ENCODE assay signal across 31 cellular contexts in genomic region chr7:149850007-149850594, GRCh38. TPM values are rescaled to one million over a fixed set of nuclear protein-coding genes. Genes with fewer than 3 reads are reported as not detected.
A peak's percentile ranks its signal among the peaks of the same experiment; 100 is the strongest.
DNase-seq lines count a peak whose midpoint lies in the region; ATAC-seq, FAIRE-seq and TF ChIP-seq lines count a peak whose summit lies in the region.
"Had no signal": no experiment of that assay in that cellular context is flagged by ENCODE, and none has a peak within 500 bp of the region (broad histone marks: within the 10 kb centered on the region; RNA-seq: fewer than 3 reads in every experiment).

No MANE protein-coding gene starts in this region.

- H2AFZ ChIP-seq in GM23338, result 0 out of 2 replicates have a peak overlapping the region, but pooled peaks have one; percentile 43
- no peak overlapping the region for H2AFZ ChIP-seq in H1 (ENCODE audit: low read length)
- H2AFZ ChIP-seq in neuronal stem cell (ENCODE audit: low read length), result no peak overlapping the region
- H2AFZ ChIP-seq: PC-9 had no signal

- no peaks in the 10 kb centered on the region for H3K23me2 ChIP-seq in H1 (ENCODE audit: low read depth, low read length)

- no peak overlapping the region for H2BK15ac ChIP-seq in H1 (ENCODE audit: low read length)
- H2BK15ac ChIP-seq in neuronal stem cell (ENCODE audit: low read length), result no peak overlapping the region

- TF ChIP-seq EP300 in H1 (IDR thresholded peaks at IDR 0.05; ENCODE audit: borderline replicate concordance in 1 of 2, low read depth in 2 of 2, low read length in 2 of 2), result no peak

- H3K9me3 Mint-ChIP-seq in GM23338 (no peaks in the 10 kb centered on the region), nephron progenitor cell (no peaks in the 10 kb centered on the region)
- H3K9me3 Mint-ChIP-seq: activated B cell treated with CpG ODN at 0.5 μM for 24 hours; activated naive CD8-positive, alpha-beta T cell treated with anti-CD3 and anti-CD28 coated beads, Interleukin-2, amount 10 ng/mL, durations not matched to agents 7 days and 5 days; activated T-helper 2 cell treated with anti-CD3 and anti-CD28 coated beads, Interferon-gamma antibody, Interleukin-2, Interleukin-4, amounts not matched to agents 10 μg/mL and 5 μg/mL and 100 μg/mL, durations not matched to agents 14 hours and 24 hours and 36 hours; brain had no signal

- H3K23ac ChIP-seq in H1 (ENCODE audit: insufficient read length) (no peak overlapping the region), neuronal stem cell (ENCODE audit: low read depth, low read length, poor library complexity) (peak overlapping the region; percentile 6)

- FAIRE-seq in H1 (lab: Jason Lieb, UNC) (no peak), GM12892 (lab: Jason Lieb, UNC) (no peak)
- FAIRE-seq: GM12891, keratinocyte had no signal

- H3K27me3 ChIP-seq in GM23338 (ENCODE audit: insufficient read depth) (no peaks in the 10 kb centered on the region), WERI-Rb-1 (ENCODE audit: insufficient read depth, low read depth, severe bottlenecking) (no peaks in the 10 kb centered on the region), H1 (replicated peaks in 1 of 4; ENCODE audit: control insufficient read depth in 3 of 4, extremely low read depth in 1 of 4, insufficient read depth in 3 of 4, low read length in 3 of 4) (no peaks in the 10 kb centered on the region), neuronal stem cell (ENCODE audit: control insufficient read depth in 3 of 3, insufficient read depth in 3 of 3, low read depth in 1 of 3, low read length in 3 of 3) (no peaks in the 10 kb centered on the region)
- H3K27me3 ChIP-seq: vagina had no signal

- H3K4me3 Mint-ChIP-seq in GM23338 (no peak overlapping the region), nephron progenitor cell (no peak overlapping the region)
- H3K4me3 Mint-ChIP-seq: activated B cell treated with CpG ODN at 0.5 μM for 24 hours; activated naive CD8-positive, alpha-beta T cell treated with anti-CD3 and anti-CD28 coated beads, Interleukin-2, amount 10 ng/mL, durations not matched to agents 7 days and 5 days; brain had no signal

- WGBS in H1 (ENCODE audit: extremely low coverage in 1 of 2, insufficient coverage in 1 of 2, insufficient read length in 1 of 2, insufficient replicate concordance in 2 of 2, low coverage in 1 of 2, low lambda C conversion rate in 2 of 2, missing lambda C conversion rate in 1 of 2), 2 experiments, result 90% methylated on average over 16 of the region's 16 CpGs; no CpG with 5 or more reads in 1 of the 2 experiments
- WGBS in neuronal stem cell (ENCODE audit: extremely low coverage in 2 of 2, insufficient read length in 2 of 2, insufficient replicate concordance in 1 of 2), 2 donors, result no CpG with 5 or more reads among the region's 16 CpGs

- peaks cover 21% of the 10 kb centered on the region for H3K4me1 Mint-ChIP-seq in GM23338
- peaks cover 22% of the 10 kb centered on the region for H3K4me1 Mint-ChIP-seq in nephron progenitor cell

- H3K36me3 Mint-ChIP-seq in GM23338 (ENCODE audit: low read depth) (no peaks in the 10 kb centered on the region), nephron progenitor cell (ENCODE audit: low read depth) (peaks cover 22% of the 10 kb centered on the region)

- no peak overlapping the region for H3K9ac ChIP-seq in H1 (replicated peaks in 1 of 4; ENCODE audit: extremely low read depth in 1 of 4, low read depth in 3 of 4, low read length in 3 of 4)
- H3K9ac ChIP-seq in neuronal stem cell (ENCODE audit: low read depth, low read length, poor library complexity), result peak overlapping the region; percentile 3

- no peaks in the 10 kb centered on the region for H3K36me3 ChIP-seq in GM23338 (ENCODE audit: insufficient read depth)
- no peaks in the 10 kb centered on the region for H3K36me3 ChIP-seq in WERI-Rb-1
- no peaks in the 10 kb centered on the region for H3K36me3 ChIP-seq in H1 (ENCODE audit: control insufficient read depth in 2 of 4, insufficient read depth in 4 of 4, low read length in 3 of 4)
- peaks cover 0 to 13% of the 10 kb centered on the region in 2 donors for H3K36me3 ChIP-seq in neuronal stem cell (replicated peaks in 1 of 2; ENCODE audit: control insufficient read depth in 2 of 2, insufficient read depth in 2 of 2, low read length in 2 of 2)
- H3K36me3 ChIP-seq: prostate gland had no signal

- H3K14ac ChIP-seq in H1 (ENCODE audit: insufficient read length) (no peak overlapping the region), neuronal stem cell (ENCODE audit: low read length) (no peak overlapping the region)

- H3K4me3 ChIP-seq in GM23338 (no peak overlapping the region), WERI-Rb-1 (ENCODE audit: low read depth, low read length) (no peak overlapping the region), H1 (ENCODE audit: extremely low read depth in 1 of 4, insufficient read depth in 2 of 4, low read depth in 3 of 4, low read length in 4 of 4) (no peak overlapping the region), neuronal stem cell (ENCODE audit: low read length in 2 of 2) (no peak overlapping the region)
- H3K4me3 ChIP-seq: PC-9, prostate gland, vagina had no signal

- TF ChIP-seq RAD21 in H1 (IDR thresholded peaks at IDR 0.05 in 1 of 2, conservative IDR thresholded peaks at IDR 0.05 in 1 of 2; ENCODE audit: low read depth in 2 of 2, low read length in 2 of 2), result peak in 1 of 2 experiments; percentile 25; a peak in 2 of 4 replicates

- H3F3A ChIP-seq in GM23338 (replicated peaks; ENCODE audit: low read depth), result no peaks in the 10 kb centered on the region

- H2AK5ac ChIP-seq in H1 (ENCODE audit: low read depth, low read length), result no peak overlapping the region
- H2AK5ac ChIP-seq in neuronal stem cell (ENCODE audit: low read depth, low read length), result no peak overlapping the region

- H4K20me1 ChIP-seq in GM23338 (replicated peaks; ENCODE audit: insufficient read depth) (no peaks in the 10 kb centered on the region; the same call in 1 of the 2 replicates), H1 (replicated peaks in 1 of 2; ENCODE audit: control insufficient read depth in 1 of 2, insufficient read depth in 2 of 2, low read length in 2 of 2) (no peaks in the 10 kb centered on the region)

- H3K18ac ChIP-seq in H1 (ENCODE audit: extremely low read depth, low read length) (no peak overlapping the region), neuronal stem cell (ENCODE audit: low read length) (no peak overlapping the region)

- H2BK5ac ChIP-seq in H1 (ENCODE audit: low read depth, low read length) (no peak overlapping the region; the same call in 1 of the 2 replicates), neuronal stem cell (ENCODE audit: low read length) (no peak overlapping the region)

- no peak for DNase-seq in GM23338 (ENCODE audit: low spot score)
- DNase-seq in WERI-Rb-1, result no peak
- DNase-seq in H1 (ENCODE audit: low read depth in 1 of 2, low spot score in 2 of 2), result no peak
- DNase-seq in neuronal stem cell (ENCODE audit: low spot score), result no peak
- DNase-seq in nephron progenitor cell, result no peak
- DNase-seq in GM12892 (ENCODE audit: insufficient read length), result no peak
- DNase-seq in pons (ENCODE audit: low spot score), result no peak
- no peak for DNase-seq in globus pallidus (ENCODE audit: low spot score)
- DNase-seq: activated B cell treated with CpG ODN at 0.5 μM for 24 hours; activated CD4-positive, alpha-beta T cell treated with anti-CD3 and anti-CD28 coated beads, Interleukin-2, amount 50 U/mL, for 4 hours; activated CD8-positive, alpha-beta memory T cell treated with anti-CD3 and anti-CD28 coated beads, Interleukin-2, amount 50 U/mL, for 48 hours; activated naive CD8-positive, alpha-beta T cell treated with anti-CD3 and anti-CD28 coated beads, Interleukin-2, amount 10 ng/mL, durations not matched to agents 7 days and 5 days; Calu3; EL; GOT3; KG1; MM.1S; NCI-H2029; NCI-H526 treated with DMSO at 0.1 percent for 48 hours; PC-9; SIG-M5; stimulated activated CD4-positive, alpha-beta T cell treated with anti-CD3 and anti-CD28 coated beads, Interleukin-15, amount 100 ng/mL, for 24 hours; stimulated activated naive CD4-positive, alpha-beta T cell; T-helper 9 cell had no signal

- H4K8ac ChIP-seq in H1 (ENCODE audit: extremely low read depth, insufficient read depth, low read length) (no peak overlapping the region), neuronal stem cell (ENCODE audit: low read depth, low read length) (no peak overlapping the region)

- H3K56ac ChIP-seq in H1 (replicated peaks; ENCODE audit: insufficient read length, low read depth, low read length), result no peak overlapping the region

- H3K27me3 Mint-ChIP-seq in GM23338 (ENCODE audit: insufficient read depth, low read depth, poor library complexity) (peaks cover 9% of the 10 kb centered on the region), nephron progenitor cell (ENCODE audit: low read depth, poor library complexity) (peaks cover 4% of the 10 kb centered on the region)
- H3K27me3 Mint-ChIP-seq: activated B cell treated with CpG ODN at 0.5 μM for 24 hours; activated naive CD8-positive, alpha-beta T cell treated with anti-CD3 and anti-CD28 coated beads, Interleukin-2, amount 10 ng/mL, durations not matched to agents 7 days and 5 days had no signal

- H4K91ac ChIP-seq in H1 (replicated peaks; ENCODE audit: insufficient read length, low read length) (no peak overlapping the region), neuronal stem cell (ENCODE audit: low read depth, low read length, poor library complexity) (no peak overlapping the region)

- peak overlapping the region; percentile 27; the same call in 1 of the 2 replicates for H2BK20ac ChIP-seq in H1 (ENCODE audit: low read length)

- H3K27ac ChIP-seq in GM23338 (ENCODE audit: low read depth), result no peak overlapping the region
- H3K27ac ChIP-seq in WERI-Rb-1, result no peak overlapping the region
- no peak overlapping the region for H3K27ac ChIP-seq in H1 (ENCODE audit: low read depth, low read length)
- H3K27ac ChIP-seq in neuronal stem cell (replicated peaks; ENCODE audit: low read length), result no peak overlapping the region
- H3K27ac ChIP-seq: C4-2B, PC-9, prostate gland, vagina had no signal

- H3K4ac ChIP-seq in H1 (replicated peaks; ENCODE audit: insufficient read length, low read depth, low read length) (no peak overlapping the region), neuronal stem cell (ENCODE audit: low read length) (no peak overlapping the region)

- no peak overlapping the region for H2BK120ac ChIP-seq in H1 (replicated peaks; ENCODE audit: low read depth, low read length)
- no peak overlapping the region for H2BK120ac ChIP-seq in neuronal stem cell (ENCODE audit: low read depth, low read length)

- H3K4me1 ChIP-seq in GM23338 (ENCODE audit: insufficient read depth) (peaks cover 13% of the 10 kb centered on the region), H1 (replicated peaks in 1 of 4; ENCODE audit: control insufficient read depth in 3 of 4, insufficient read depth in 4 of 4, low read length in 3 of 4) (peaks cover 0 to 8% (median 5%) of the 10 kb centered on the region in 4 experiments; a peak in 6 of 7 replicates), neuronal stem cell (ENCODE audit: control insufficient read depth in 2 of 2, insufficient read depth in 1 of 2, low read depth in 1 of 2, low read length in 2 of 2) (peaks cover 6 to 9% of the 10 kb centered on the region in 2 donors)
- H3K4me1 ChIP-seq: prostate gland had no signal

- H2BK12ac ChIP-seq in H1 (ENCODE audit: low read depth, low read length) (peak overlapping the region; percentile 29; the same call in 1 of the 2 replicates), neuronal stem cell (ENCODE audit: low read length) (no peak overlapping the region)

- H3K79me1 ChIP-seq in H1 (ENCODE audit: low read depth, low read length) (no peaks in the 10 kb centered on the region), neuronal stem cell (ENCODE audit: low read depth, low read length) (no peaks in the 10 kb centered on the region)

- H3K9me3 ChIP-seq in WERI-Rb-1 (ENCODE audit: severe bottlenecking) (no peaks in the 10 kb centered on the region), H1 (ENCODE audit: insufficient read depth in 2 of 2, low read depth in 1 of 2, low read length in 1 of 2) (no peaks in the 10 kb centered on the region), neuronal stem cell (replicated peaks in 1 of 2; ENCODE audit: control insufficient read depth in 2 of 2, insufficient read depth in 1 of 2, low read depth in 1 of 2, low read length in 2 of 2) (no peaks in the 10 kb centered on the region)
- H3K9me3 ChIP-seq: prostate gland, vagina had no signal

- TF ChIP-seq POLR2A in H1 (IDR thresholded peaks at IDR 0.05; ENCODE audit: control extremely low read depth in 1 of 2, low read depth in 2 of 2, low read length in 2 of 2) (no peak), GM12892 (IDR thresholded peaks at IDR 0.05; ENCODE audit: low read depth, low read length) (no peak)

- H3K9me2 ChIP-seq in GM23338 (ENCODE audit: insufficient read depth), result no peaks in the 10 kb centered on the region

- H3K4me2 ChIP-seq in GM23338 (no peak overlapping the region), H1 (ENCODE audit: insufficient read depth in 1 of 2, low read depth in 2 of 2, low read length in 2 of 2) (no peak overlapping the region), neuronal stem cell (ENCODE audit: insufficient read depth, low read length, poor library complexity, severe bottlenecking) (no peak overlapping the region)
- H3K4me2 ChIP-seq: PC-9 had no signal

- no peak overlapping the region for H3K27ac Mint-ChIP-seq in GM23338
- H3K27ac Mint-ChIP-seq in nephron progenitor cell, result no peak overlapping the region
- H3K27ac Mint-ChIP-seq: activated B cell treated with CpG ODN at 0.5 μM for 24 hours; activated naive CD8-positive, alpha-beta T cell treated with anti-CD3 and anti-CD28 coated beads, Interleukin-2, amount 10 ng/mL, durations not matched to agents 7 days and 5 days; activated T-helper 2 cell treated with anti-CD3 and anti-CD28 coated beads, Interferon-gamma antibody, Interleukin-2, Interleukin-4, amounts not matched to agents 10 μg/mL and 5 μg/mL and 100 μg/mL, durations not matched to agents 14 hours and 24 hours and 36 hours had no signal

- POLR2A ChIA-PET in H1 (lab: Charles Lee; ENCODE audit: partially characterized antibody), result interaction anchor here (1.1 to 1.3 kb wide), 2 partner anchors 9 to 11 kb away, joined by 3 to 14 read pairs; partner anchors contain the start of gene ZNF862

- H4K5ac ChIP-seq in H1 (ENCODE audit: insufficient read length, low read depth, low read length), result no peak overlapping the region

- peak; percentile 59 for ATAC-seq in GM23338

- CTCF ChIA-PET in H1 (lab: Charles Lee; ENCODE audit: partially characterized antibody), result interaction anchor here (0.7 to 13.8 kb wide), 25 partner anchors 10 to 187 kb away, joined by 3 to 209 read pairs (median 7); partner anchors contain the start of gene ZNF862

- TF ChIP-seq CTCF in GM23338 (conservative IDR thresholded peaks at IDR 0.05; ENCODE audit: low read depth in 2 of 2), result 0 out of 4 replicates have a peak, but pooled peaks of 1 of the 2 experiments have one; percentile 13
- peak; percentile 27; the same call in 1 of the 2 replicates for TF ChIP-seq CTCF in WERI-Rb-1 (IDR thresholded peaks at IDR 0.05; ENCODE audit: low read depth, low read length)
- peak; percentile 21 to 37 (median 28) for TF ChIP-seq CTCF in H1 (IDR thresholded peaks at IDR 0.05; ENCODE audit: control extremely low read depth in 1 of 3, insufficient read depth in 1 of 3, low read depth in 1 of 3, low read length in 3 of 3)
- TF ChIP-seq CTCF in nephron progenitor cell (IDR thresholded peaks at IDR 0.05), result no peak

- H3K79me2 ChIP-seq in GM23338 (replicated peaks; ENCODE audit: insufficient read depth) (no peaks in the 10 kb centered on the region), H1 (ENCODE audit: control insufficient read depth in 1 of 2, insufficient read depth in 2 of 2, low read length in 2 of 2) (no peaks in the 10 kb centered on the region)

RNA-seq across cellular contexts. Expression of gene ZNF862, which starts 11.9 kb away (rescaled TPM):
- total RNA-seq in GM23338 (2014; rRNA removed; shearing (Covaris generic)), result 1.6 and 2.3 TPM in 2 replicates
- 0.64 and 0.94 TPM in 2 replicates for polyA plus RNA-seq in GM23338 (2016; fragmentation: Nextera tagmentation; extraction: Ambion mirVana)
- total RNA-seq in H1 (2021; fragmentation: NEBNext Ultra II Directional; extraction: Animal tissue kit (Norgen Biotek cat#: 25700)), result 2.5 and 3.9 TPM in 2 replicates
- polyA plus RNA-seq in H1 (2011; rRNA removed), result 1.8 and 2.8 TPM in 2 replicates
- polyA plus RNA-seq in H1 (2011; cell fraction: cytosol; rRNA removed), result 2.4 TPM
- polyA plus RNA-seq in H1 (2011; cell fraction: nucleus; rRNA removed), result 9.0 TPM
- polyA plus RNA-seq in H1 (2012, experiment 1 of 2), result 1.8 to 3.1 TPM (median 2.4 TPM) in 4 replicates
- 0.62 TPM for polyA plus RNA-seq in H1 (2012, experiment 2 of 2)
- polyA plus RNA-seq in H1 (2013, experiment 1 of 2), result 1.1 TPM
- polyA plus RNA-seq in H1 (2013, experiment 2 of 2), result 1.2 TPM
- 4.0 and 5.4 TPM in 2 replicates for polyA minus RNA-seq in H1 (2011; rRNA and poly(A)+ RNA removed)
- polyA minus RNA-seq in H1 (2011; cell fraction: cytosol; rRNA and poly(A)+ RNA removed), result 1.5 TPM
- polyA minus RNA-seq in H1 (2011; cell fraction: nucleus; rRNA and poly(A)+ RNA removed), result 8.9 TPM
- 7.1 TPM for polyA plus RNA-seq in neuronal stem cell (2013, experiment 1 of 2)
- polyA plus RNA-seq in neuronal stem cell (2013, experiment 2 of 2), result 6.8 TPM
- polyA plus RNA-seq in GM12892 (2012; ENCODE audit: missing spikeins), result 4.6 TPM

RNA-seq across cellular contexts. Expression of gene ATP6V0E2, which starts 23.7 kb away (rescaled TPM):
- total RNA-seq in GM23338 (2014; rRNA removed; shearing (Covaris generic)), result 18.8 and 34.7 TPM in 2 replicates
- polyA plus RNA-seq in GM23338 (2016; fragmentation: Nextera tagmentation; extraction: Ambion mirVana) (14.8 and 15.6 TPM in 2 replicates), H1 (2011; rRNA removed) (47.9 and 75.1 TPM in 2 replicates)
- 26.1 and 30.7 TPM in 2 replicates for total RNA-seq in H1 (2021; fragmentation: NEBNext Ultra II Directional; extraction: Animal tissue kit (Norgen Biotek cat#: 25700))
- 28.2 TPM for polyA plus RNA-seq in H1 (2011; cell fraction: cytosol; rRNA removed)
- polyA plus RNA-seq in H1 (2011; cell fraction: nucleus; rRNA removed), result 25.4 TPM
- polyA plus RNA-seq in H1 (2012, experiment 1 of 2), result 22.2 to 32.2 TPM (median 29.6 TPM) in 4 replicates
- polyA plus RNA-seq in H1 (2012, experiment 2 of 2), result 34.8 TPM
- 22.2 TPM for polyA plus RNA-seq in H1 (2013, experiment 1 of 2)
- 25.2 TPM for polyA plus RNA-seq in H1 (2013, experiment 2 of 2)
- polyA minus RNA-seq in H1 (2011; rRNA and poly(A)+ RNA removed), result 8.1 and 10.5 TPM in 2 replicates
- polyA minus RNA-seq in H1 (2011; cell fraction: cytosol; rRNA and poly(A)+ RNA removed), result 13.7 TPM
- 9.2 TPM for polyA minus RNA-seq in H1 (2011; cell fraction: nucleus; rRNA and poly(A)+ RNA removed)
- polyA plus RNA-seq in neuronal stem cell (2013, experiment 1 of 2), result 63.8 TPM
- 60.2 TPM for polyA plus RNA-seq in neuronal stem cell (2013, experiment 2 of 2)
- polyA plus RNA-seq in GM12892 (2012; ENCODE audit: missing spikeins), result 10.5 TPM
